8 cellular contexts compared by ENCODE assay signal in the genomic region with DNA sequence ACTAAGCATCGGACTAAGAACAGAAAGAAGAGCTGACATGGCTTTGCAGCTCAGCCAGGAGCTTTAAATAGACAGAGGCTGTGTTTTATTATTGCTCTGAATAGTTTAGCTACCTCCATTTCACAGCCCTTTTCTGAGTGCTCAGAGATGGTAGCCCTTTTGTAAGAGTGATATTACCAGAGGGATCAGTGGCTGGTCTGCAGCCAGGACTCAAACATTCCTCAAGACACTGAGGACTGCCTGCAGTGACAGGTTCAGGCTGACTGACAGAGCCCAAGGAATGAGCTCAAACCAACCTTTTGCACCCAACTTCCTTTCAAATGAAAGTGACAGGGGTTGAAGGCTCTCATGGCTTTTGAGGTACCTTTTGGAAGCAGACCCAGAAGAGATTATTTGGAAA.
A peak's percentile ranks its signal among the peaks of the same experiment; 100 is the strongest.
DNase-seq lines count a peak whose midpoint lies in the region; ATAC-seq and FAIRE-seq lines count a peak whose summit lies in the region.

No MANE protein-coding gene starts in this region.

- H3K4me1 Mint-ChIP-seq in activated T-helper 1 cell treated with anti-CD3 and anti-CD28 coated beads, Interleukin-12 subunit alpha, Interleukin-12 subunit beta, Interleukin-2, Interleukin-4 antibody, amounts not matched to agents 30 ng/mL and 10 ng/mL and 1 ng/mL, durations not matched to agents 14 hours and 24 hours and 36 hours (ENCODE audit: low read depth), result peaks cover 19% of the 10 kb centered on the region

- H3K27me3 Mint-ChIP-seq in activated T-helper 1 cell treated with anti-CD3 and anti-CD28 coated beads, Interleukin-12 subunit alpha, Interleukin-12 subunit beta, Interleukin-2, Interleukin-4 antibody, amounts not matched to agents 30 ng/mL and 10 ng/mL and 1 ng/mL, durations not matched to agents 14 hours and 24 hours and 36 hours (ENCODE audit: insufficient read depth), result no peaks in the 10 kb centered on the region

- peak overlapping the region; percentile 75 for H3K4me3 Mint-ChIP-seq in activated T-helper 1 cell treated with anti-CD3 and anti-CD28 coated beads, Interleukin-12 subunit alpha, Interleukin-12 subunit beta, Interleukin-2, Interleukin-4 antibody, amounts not matched to agents 30 ng/mL and 10 ng/mL and 1 ng/mL, durations not matched to agents 14 hours and 24 hours and 36 hours

- intact Hi-C loops in activated T-helper 1 cell treated with anti-CD3 and anti-CD28 coated beads, Interleukin-12 subunit alpha, Interleukin-12 subunit beta, Interleukin-2, Interleukin-4 antibody, amounts not matched to agents 30 ng/mL and 10 ng/mL and 1 ng/mL, durations not matched to agents 14 hours and 24 hours and 36 hours (cut with micrococcal nuclease), result loop anchor here (2.0 kb wide), 1 partner anchor 121 kb away; no protein-coding TSS in a partner anchor

- no peak for DNase-seq in activated T-helper 1 cell treated with anti-CD3 and anti-CD28 coated beads, Interleukin-12 subunit alpha, Interleukin-12 subunit beta, Interleukin-2, Interleukin-4 antibody, amounts not matched to agents 30 ng/mL and 10 ng/mL and 1 ng/mL, durations not matched to agents 14 hours and 24 hours and 36 hours (ENCODE audit: low spot score)
- DNase-seq in kidney tubule cell (ENCODE audit: low spot score) (peak; percentile 10), frontal cortex (ENCODE audit: low spot score in 2 of 2) (no peak), NCI-H1694 treated with DMSO at 0.1 percent for 48 hours (lab: John Stamatoyannopoulos, UW) (no peak), hippocampal formation (lab: John Stamatoyannopoulos, UW) (no peak)
- no peak for DNase-seq in stimulated activated CD4-positive, alpha-beta T cell treated with anti-CD3 and anti-CD28 coated beads, Interleukin-2, amount 100 ng/mL, for 24 hours

- H3K27ac Mint-ChIP-seq in activated T-helper 1 cell treated with anti-CD3 and anti-CD28 coated beads, Interleukin-12 subunit alpha, Interleukin-12 subunit beta, Interleukin-2, Interleukin-4 antibody, amounts not matched to agents 30 ng/mL and 10 ng/mL and 1 ng/mL, durations not matched to agents 14 hours and 24 hours and 36 hours, result peak overlapping the region; percentile 75

- no peak for FAIRE-seq in frontal cortex (lab: Jason Lieb, UNC)

- no peaks in the 10 kb centered on the region for H3K9me3 Mint-ChIP-seq in activated T-helper 1 cell treated with anti-CD3 and anti-CD28 coated beads, Interleukin-12 subunit alpha, Interleukin-12 subunit beta, Interleukin-2, Interleukin-4 antibody, amounts not matched to agents 30 ng/mL and 10 ng/mL and 1 ng/mL, durations not matched to agents 14 hours and 24 hours and 36 hours

- H3K36me3 Mint-ChIP-seq in activated T-helper 1 cell treated with anti-CD3 and anti-CD28 coated beads, Interleukin-12 subunit alpha, Interleukin-12 subunit beta, Interleukin-2, Interleukin-4 antibody, amounts not matched to agents 30 ng/mL and 10 ng/mL and 1 ng/mL, durations not matched to agents 14 hours and 24 hours and 36 hours (ENCODE audit: low read depth), result peaks cover 6% of the 10 kb centered on the region

- peak; percentile 59 for ATAC-seq in GM19324 (IDR thresholded peaks at IDR 0.05; ENCODE audit: low FRiP score, unreplicated experiment)
- peak; percentile 29 for ATAC-seq in HG02973 (IDR thresholded peaks at IDR 0.05; ENCODE audit: unreplicated experiment)
